In genomic region chr7:44607141-44608068, GRCh38 we compare ENCODE assay signal across 8 cellular contexts.
DNase-seq lines count a peak whose midpoint lies in the region; TF ChIP-seq lines count a peak whose summit lies in the region.

No MANE protein-coding gene starts in this region.

- H3K4me3 ChIP-seq in Loucy (ENCODE audit: low read length, poor library complexity, severe bottlenecking) = peak overlapping the region; percentile 98

- peak overlapping the region; percentile 90 for H3K9ac ChIP-seq in Loucy (ENCODE audit: low read depth, low read length, poor library complexity, severe bottlenecking)

- peaks cover 59% of the 10 kb centered on the region for H3K4me1 Mint-ChIP-seq in dendritic cell treated with granulocyte-macrophage colony-stimulating factor and Interleukin-4, amounts not matched to agents 40 ng/mL and 50 ng/mL, for 4 days (ENCODE audit: low read depth)
- H3K4me1 Mint-ChIP-seq in nephron progenitor cell = peaks cover 32% of the 10 kb centered on the region

- no peaks in the 10 kb centered on the region for H3K9me3 Mint-ChIP-seq in dendritic cell treated with granulocyte-macrophage colony-stimulating factor and Interleukin-4, amounts not matched to agents 40 ng/mL and 50 ng/mL, for 4 days
- no peaks in the 10 kb centered on the region for H3K9me3 Mint-ChIP-seq in nephron progenitor cell

- H3K79me2 ChIP-seq in Loucy (ENCODE audit: insufficient read depth, low read length) = peaks cover 51% of the 10 kb centered on the region

- H3K4me2 ChIP-seq in Loucy (ENCODE audit: low read depth, low read length, poor library complexity, severe bottlenecking) = peak overlapping the region; percentile 98

- peak overlapping the region; percentile 94 for H3K4me3 Mint-ChIP-seq in dendritic cell treated with granulocyte-macrophage colony-stimulating factor and Interleukin-4, amounts not matched to agents 40 ng/mL and 50 ng/mL, for 4 days
- peak overlapping the region; percentile 95 for H3K4me3 Mint-ChIP-seq in nephron progenitor cell

- H3K36me3 Mint-ChIP-seq in dendritic cell treated with granulocyte-macrophage colony-stimulating factor and Interleukin-4, amounts not matched to agents 40 ng/mL and 50 ng/mL, for 4 days (ENCODE audit: low read depth) = peaks cover 47% of the 10 kb centered on the region
- H3K36me3 Mint-ChIP-seq in nephron progenitor cell (ENCODE audit: low read depth) = peaks cover 30% of the 10 kb centered on the region

- H3F3A ChIP-seq in Loucy (ENCODE audit: low read depth) = no peaks in the 10 kb centered on the region

- DNase-seq in nephron progenitor cell = no peak
- no peak for DNase-seq in islet precursor cell
- no peak for DNase-seq in NCI-H226
- no peak for DNase-seq in activated CD8-positive, alpha-beta memory T cell treated with anti-CD3 and anti-CD28 coated beads, Interleukin-2, amount 50 U/mL, for 4 hours
- no peak for DNase-seq in CD1c-positive myeloid dendritic cell (ENCODE audit: extremely low spot score)

- peaks cover 13% of the 10 kb centered on the region for H4K20me1 ChIP-seq in Loucy (ENCODE audit: insufficient read depth, low read length, poor library complexity, severe bottlenecking)

- intact Hi-C loops in dendritic cell treated with granulocyte-macrophage colony-stimulating factor and Interleukin-4, amounts not matched to agents 40 ng/mL and 50 ng/mL, for 4 days (cut with micrococcal nuclease) = loop anchor here (2.0 kb wide), 2 partner anchors 13 to 141 kb away; partner anchors contain the start of gene ZMIZ2

- no peak for TF ChIP-seq CTCF in C4-2B (conservative IDR thresholded peaks at IDR 0.05)
- no peak for TF ChIP-seq CTCF in Loucy (conservative IDR thresholded peaks at IDR 0.05; ENCODE audit: low read length)
- no peak for TF ChIP-seq CTCF in nephron progenitor cell (IDR thresholded peaks at IDR 0.05)

- no peaks in the 10 kb centered on the region for H3K9me3 ChIP-seq in Loucy (ENCODE audit: insufficient read depth, low read depth, low read length)

- no peaks in the 10 kb centered on the region for H3K9me2 ChIP-seq in Loucy (replicated peaks; ENCODE audit: low read depth, low read length)

- H3K27ac ChIP-seq in C4-2B = peak overlapping the region; percentile 94

- H3K36me3 ChIP-seq in Loucy (ENCODE audit: insufficient read depth, low read length) = no peaks in the 10 kb centered on the region

- no peaks in the 10 kb centered on the region for H3K27me3 ChIP-seq in Loucy (ENCODE audit: insufficient read depth, low read length, poor library complexity, severe bottlenecking)

- peaks cover 26% of the 10 kb centered on the region for H3K4me1 ChIP-seq in Loucy (ENCODE audit: insufficient read depth, low read length, poor library complexity, severe bottlenecking)

- peak overlapping the region; percentile 67 for H2AFZ ChIP-seq in Loucy (ENCODE audit: low read length)

- peak overlapping the region; percentile 98 for H3K27ac Mint-ChIP-seq in dendritic cell treated with granulocyte-macrophage colony-stimulating factor and Interleukin-4, amounts not matched to agents 40 ng/mL and 50 ng/mL, for 4 days
- peak overlapping the region; percentile 100 for H3K27ac Mint-ChIP-seq in nephron progenitor cell

- peaks cover 11% of the 10 kb centered on the region for H3K27me3 Mint-ChIP-seq in dendritic cell treated with granulocyte-macrophage colony-stimulating factor and Interleukin-4, amounts not matched to agents 40 ng/mL and 50 ng/mL, for 4 days
- H3K27me3 Mint-ChIP-seq in nephron progenitor cell (ENCODE audit: low read depth, poor library complexity) = peaks cover 21% of the 10 kb centered on the region
